Comparison of ENCODE assay signal across 8 cellular contexts in the genomic region with DNA sequence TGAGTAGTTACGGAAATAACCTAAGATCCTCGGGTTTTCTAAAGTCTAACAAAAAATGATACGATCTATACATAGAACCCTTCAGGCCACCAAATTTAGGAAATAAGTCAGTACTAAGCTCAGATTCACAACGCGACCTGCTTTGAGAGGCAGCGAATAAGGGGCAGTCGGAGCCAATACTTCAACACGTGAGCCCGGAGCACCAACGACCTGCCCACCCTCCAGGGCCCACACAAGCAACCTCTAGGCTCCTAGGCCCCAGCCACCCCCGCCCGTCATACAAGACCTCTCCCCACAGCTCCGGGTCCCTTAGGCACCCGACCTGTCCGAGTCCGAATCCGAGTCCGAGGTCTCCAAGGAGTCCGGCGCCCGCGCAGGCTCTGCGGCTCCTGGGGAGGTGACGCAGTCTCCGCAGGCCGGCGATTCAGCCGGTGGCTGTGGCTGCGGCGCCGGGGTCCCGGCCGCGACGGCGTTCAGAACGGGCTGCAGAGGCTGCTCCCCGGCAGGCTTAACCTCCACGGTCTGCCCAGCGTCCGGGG. TPM values are rescaled to one million over a fixed set of nuclear protein-coding genes. Genes with fewer than 3 reads are reported as not detected.
DNase-seq lines count a peak whose midpoint lies in the region; ATAC-seq and TF ChIP-seq lines count a peak whose summit lies in the region.

No MANE protein-coding gene starts in this region.

- H4K20me1 ChIP-seq in PC-9 (ENCODE audit: insufficient read depth) = no peaks in the 10 kb centered on the region

- TF ChIP-seq CTCF in A673 (conservative IDR thresholded peaks at IDR 0.05; ENCODE audit: low read depth, low read length) (no peak), PC-9 (conservative IDR thresholded peaks at IDR 0.05) (no peak), fibroblast of villous mesenchyme (IDR thresholded peaks at IDR 0.05; ENCODE audit: insufficient read depth, low read depth, low read length) (no peak)

- H3K4me1 ChIP-seq in A673 (ENCODE audit: insufficient read depth, low read length, poor library complexity, severe bottlenecking) = peaks cover 7% of the 10 kb centered on the region
- H3K4me1 ChIP-seq in PC-9 (replicated peaks; ENCODE audit: insufficient read depth) = peaks cover 17% of the 10 kb centered on the region; the same call in 1 of the 2 replicates
- peaks cover 17% of the 10 kb centered on the region for H3K4me1 ChIP-seq in neuron (ENCODE audit: insufficient read depth, low read length)

- H3F3A ChIP-seq in PC-9 (ENCODE audit: insufficient read depth, low read depth) = no peaks in the 10 kb centered on the region

- no peaks in the 10 kb centered on the region for H3K9me3 ChIP-seq in A673 (ENCODE audit: low read depth, low read length, poor library complexity, severe bottlenecking)
- no peaks in the 10 kb centered on the region for H3K9me3 ChIP-seq in PC-9 (ENCODE audit: insufficient read depth, low read depth)
- no peaks in the 10 kb centered on the region for H3K9me3 ChIP-seq in neuron (ENCODE audit: low read length)

- H3K27ac Mint-ChIP-seq in activated T-helper 17 cell treated with anti-CD3 and anti-CD28 coated beads, Interleukin-2, amount 50 U/mL, for 72 hours = peak overlapping the region; percentile 96

- peak overlapping the region; percentile 90 for H3K4me3 ChIP-seq in A673 (ENCODE audit: low read depth, low read length, poor library complexity, severe bottlenecking)
- H3K4me3 ChIP-seq in PC-9 = peak overlapping the region; percentile 82
- peak overlapping the region; percentile 88 for H3K4me3 ChIP-seq in fibroblast of villous mesenchyme (ENCODE audit: low read depth, low read length)
- peak overlapping the region; percentile 97 for H3K4me3 ChIP-seq in neuron (ENCODE audit: low read length)

- no peaks in the 10 kb centered on the region for H3K27me3 Mint-ChIP-seq in activated T-helper 17 cell treated with anti-CD3 and anti-CD28 coated beads, Interleukin-2, amount 50 U/mL, for 72 hours

- intact Hi-C loops in A673 (cut with micrococcal nuclease; ENCODE audit: unreplicated experiment) (loop anchor here (5.0 kb wide), 1 partner anchor 166 kb away; a partner anchor contains a TSS), PC-9 (cut with micrococcal nuclease; ENCODE audit: unreplicated experiment) (loop anchor here (2.0 to 10.0 kb wide), 3 partner anchors 167 to 379 kb away; a partner anchor contains a TSS)

- POLR2A ChIA-PET in A673 (lab: Charles Lee; ENCODE audit: low non-redundant PET) (no interaction called here), PC-9 (lab: Charles Lee; ENCODE audit: unreplicated experiment) (interaction anchor here (0.6 to 0.7 kb wide), 3 partner anchors 54 to 1610 kb away, joined by 4 to 24 read pairs (median 8); no protein-coding TSS in a partner anchor)

- H3K79me2 ChIP-seq in PC-9 (ENCODE audit: low read depth) = peaks cover 54% of the 10 kb centered on the region

- TSS peak; percentile 67 for BruUV-seq in A673 (replicated peaks; lab: Mats Ljungman, UMichigan)
- TSS peak; percentile 70 for BruUV-seq in PC-9 (replicated peaks; lab: Mats Ljungman, UMichigan)

- no peaks in the 10 kb centered on the region for H3K9me3 Mint-ChIP-seq in activated T-helper 17 cell treated with anti-CD3 and anti-CD28 coated beads, Interleukin-2, amount 50 U/mL, for 72 hours

- H3K4me2 ChIP-seq in PC-9 = peak overlapping the region; percentile 91

- H3K36me3 ChIP-seq in A673 (ENCODE audit: insufficient read depth, low read length, poor library complexity, severe bottlenecking) = peaks cover 23% of the 10 kb centered on the region
- H3K36me3 ChIP-seq in PC-9 (ENCODE audit: low read depth) = peaks cover 11% of the 10 kb centered on the region; the same call in 1 of the 2 replicates
- peaks cover 27% of the 10 kb centered on the region for H3K36me3 ChIP-seq in neuron (ENCODE audit: insufficient read depth, low read length)

- H3K4me1 Mint-ChIP-seq in activated T-helper 17 cell treated with anti-CD3 and anti-CD28 coated beads, Interleukin-2, amount 50 U/mL, for 72 hours = peaks cover 23% of the 10 kb centered on the region

- ATAC-seq in GM18519 (IDR thresholded peaks at IDR 0.05; ENCODE audit: low FRiP score, unreplicated experiment) (peak; percentile 37), HG03064 (IDR thresholded peaks at IDR 0.05; ENCODE audit: low read depth, unreplicated experiment) (peak; percentile 50)
- peak; percentile 68 for ATAC-seq in activated T-helper 17 cell treated with anti-CD3 and anti-CD28 coated beads, Interleukin-2, amount 50 U/mL, for 72 hours (replicated peaks)

- H3K4me3 Mint-ChIP-seq in activated T-helper 17 cell treated with anti-CD3 and anti-CD28 coated beads, Interleukin-2, amount 50 U/mL, for 72 hours = peak overlapping the region; percentile 94

- CTCF ChIA-PET in A673 (lab: Charles Lee) (no interaction called here), PC-9 (lab: Charles Lee) (no interaction called here)

- H3K27me3 ChIP-seq in A673 (replicated peaks; ENCODE audit: insufficient read depth, low read depth, low read length, poor library complexity) (no peaks in the 10 kb centered on the region), PC-9 (ENCODE audit: insufficient read depth, low read depth) (no peaks in the 10 kb centered on the region), neuron (ENCODE audit: insufficient read depth, low read length) (no peaks in the 10 kb centered on the region)

- no peaks in the 10 kb centered on the region for H3K9me2 ChIP-seq in PC-9 (ENCODE audit: insufficient read depth)

- H3K27ac ChIP-seq in A673 (ENCODE audit: low read depth, low read length, poor library complexity, severe bottlenecking) (peak overlapping the region; percentile 93), PC-9 (peak overlapping the region; percentile 71), substantia nigra (ENCODE audit: low read depth, low read length, poor library complexity, severe bottlenecking) (peak overlapping the region; percentile 41)

- H2AFZ ChIP-seq in PC-9 (peak overlapping the region; percentile 96), neuron (ENCODE audit: low read depth, low read length) (peak overlapping the region; percentile 96)

- peak; percentile 52 for DNase-seq in A673 (ENCODE audit: low spot score)
- peak in 1 of 2 experiments; percentile 49 for DNase-seq in PC-9
- DNase-seq in fibroblast of villous mesenchyme (ENCODE audit: low read depth) = peak; percentile 62
- peak in 38 of 49 donors; percentile 13 to 67 (median 40) for DNase-seq in substantia nigra (lab: John Stamatoyannopoulos, UW)

- peaks cover 53% of the 10 kb centered on the region for H3K36me3 Mint-ChIP-seq in activated T-helper 17 cell treated with anti-CD3 and anti-CD28 coated beads, Interleukin-2, amount 50 U/mL, for 72 hours (ENCODE audit: low read depth)

RNA-seq across cellular contexts. Expression of a gene that starts 0.6 kb away (rescaled TPM):
- total RNA-seq in A673 (2021) = 48.2 and 56.7 TPM in 2 replicates
- 20.3 and 20.5 TPM in 2 replicates for total RNA-seq in PC-9 (2021)
- 10 to 100 TPM; 17.7 to 27.6 TPM for total RNA-seq in activated T-helper 17 cell treated with anti-CD3 and anti-CD28 coated beads, Interleukin-2, amount 50 U/mL, for 72 hours
- total RNA-seq in fibroblast of villous mesenchyme = 9.3 and 10.4 TPM in 2 replicates

Comparison
In these comparisons a context has a peak if more than half of its experiments do, and no peak if none do; other contexts are left out.
1. H3K27ac ChIP-seq: peak in every context shown above with its lines; median percentile 93 in A673; 71 in PC-9; 41 in substantia nigra.